Comparison of ENCODE assay signal across 8 cellular contexts in the genomic region with DNA sequence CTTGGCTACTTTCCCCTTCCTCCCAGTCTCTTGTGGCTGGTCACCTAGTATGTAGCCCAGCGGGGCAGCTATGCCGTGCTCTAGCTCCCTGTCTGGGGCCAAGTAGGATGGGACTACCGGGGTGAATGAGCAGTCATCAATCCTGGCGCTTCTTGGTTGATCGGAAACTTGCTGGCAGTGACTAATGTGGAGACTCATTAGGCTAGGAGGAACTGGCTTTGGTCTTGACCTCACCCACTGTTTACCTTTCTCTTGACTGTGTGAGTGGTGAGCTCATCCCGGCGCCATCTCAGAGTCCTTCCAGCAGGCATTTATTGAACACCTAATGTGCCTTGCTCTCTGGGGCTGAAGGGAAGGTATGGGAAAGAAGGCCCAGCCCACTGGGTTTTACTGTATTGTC. TPM values are rescaled to one million over a fixed set of nuclear protein-coding genes. Genes with fewer than 3 reads are reported as not detected.
DNase-seq lines count a peak whose midpoint lies in the region; ATAC-seq and TF ChIP-seq lines count a peak whose summit lies in the region.

No MANE protein-coding gene starts in this region.

- H2BK12ac ChIP-seq in H9 (ENCODE audit: insufficient read length, low read depth, low read length), result no peak overlapping the region

- no peak overlapping the region for H3K27ac ChIP-seq in H9 (ENCODE audit: insufficient read length, low read depth, low read length)
- peak overlapping the region; percentile 93 for H3K27ac ChIP-seq in RWPE2 (ENCODE audit: poor library complexity, severe bottlenecking)
- peak overlapping the region; percentile 95 for H3K27ac ChIP-seq in foreskin keratinocyte

- no peak overlapping the region for H3K9ac ChIP-seq in H9 (ENCODE audit: extremely low read depth, insufficient read length, low read length)

- no peak overlapping the region for H4K91ac ChIP-seq in H9 (ENCODE audit: insufficient read length, low read depth, low read length)

- H4K5ac ChIP-seq in H9 (ENCODE audit: insufficient read length, low read depth, low read length), result no peak overlapping the region

- H3K4me1 Mint-ChIP-seq in H9, result peaks cover 83 to 87% of the 10 kb centered on the region in 2 experiments
- H3K4me1 Mint-ChIP-seq in stimulated activated effector memory CD8-positive, alpha-beta T cell treated with anti-CD3 and anti-CD28 coated beads, Interleukin-12 subunit alpha, Interleukin-12 subunit beta, amount 100 ng/mL, for 72 hours, result peaks cover 99% of the 10 kb centered on the region

- H2BK20ac ChIP-seq in H9 (ENCODE audit: low read depth, low read length, poor library complexity, severe bottlenecking), result no peak overlapping the region

- peaks cover 29% of the 10 kb centered on the region for H3K4me1 ChIP-seq in H9 (ENCODE audit: insufficient read depth, low read length)
- peaks cover 100% of the 10 kb centered on the region for H3K4me1 ChIP-seq in RWPE2 (ENCODE audit: insufficient read depth, poor library complexity, severe bottlenecking)
- peaks cover 89% of the 10 kb centered on the region for H3K4me1 ChIP-seq in foreskin keratinocyte

- H3K36me3 ChIP-seq in RWPE2 (ENCODE audit: low read depth), result peaks cover 29% of the 10 kb centered on the region

- peaks cover 46% of the 10 kb centered on the region; the same call in 1 of the 2 replicates for H3K79me2 ChIP-seq in H9 (ENCODE audit: insufficient read depth, low read length)

- H3K9me3 Mint-ChIP-seq in H9, result no peaks in the 10 kb centered on the region
- H3K9me3 Mint-ChIP-seq in stimulated activated effector memory CD8-positive, alpha-beta T cell treated with anti-CD3 and anti-CD28 coated beads, Interleukin-12 subunit alpha, Interleukin-12 subunit beta, amount 100 ng/mL, for 72 hours, result no peaks in the 10 kb centered on the region

- H3K79me1 ChIP-seq in H9 (ENCODE audit: insufficient read depth, low read depth, low read length, poor library complexity, severe bottlenecking), result peaks cover 3% of the 10 kb centered on the region

- no peak overlapping the region for H4K8ac ChIP-seq in H9 (replicated peaks; ENCODE audit: insufficient read length, low read depth, low read length)

- no peak overlapping the region for H3K4ac ChIP-seq in H9 (ENCODE audit: low read depth, low read length)

- H3K23ac ChIP-seq in H9 (ENCODE audit: insufficient read length, low read depth, low read length), result no peak overlapping the region

- no peak overlapping the region for H2AFZ ChIP-seq in H9 (ENCODE audit: low read length)

- H3K23me2 ChIP-seq in H9 (ENCODE audit: insufficient read length, low read depth, low read length, poor library complexity, severe bottlenecking), result peaks cover 10% of the 10 kb centered on the region

- H3K4me3 ChIP-seq in RWPE2 (ENCODE audit: severe bottlenecking), result no peak overlapping the region

- H3T11ph ChIP-seq in H9 (ENCODE audit: low read length), result no peak overlapping the region

- H3K27me3 ChIP-seq in H9 (ENCODE audit: insufficient read depth, low read length), result no peaks in the 10 kb centered on the region
- H3K27me3 ChIP-seq in RWPE2 (ENCODE audit: insufficient read depth, poor library complexity, severe bottlenecking), result no peaks in the 10 kb centered on the region
- H3K27me3 ChIP-seq in foreskin keratinocyte, result no peaks in the 10 kb centered on the region

- no peak overlapping the region for H2BK5ac ChIP-seq in H9 (ENCODE audit: insufficient read length, low read length)

- H3K4me3 Mint-ChIP-seq in H9, result peak overlapping the region in 1 of 2 experiments; percentile 40; a peak in 1 of 5 replicates
- no peak overlapping the region for H3K4me3 Mint-ChIP-seq in stimulated activated effector memory CD8-positive, alpha-beta T cell treated with anti-CD3 and anti-CD28 coated beads, Interleukin-12 subunit alpha, Interleukin-12 subunit beta, amount 100 ng/mL, for 72 hours

- peaks cover 2% of the 10 kb centered on the region for H4K20me1 ChIP-seq in H9 (ENCODE audit: control insufficient read depth, insufficient read depth, insufficient read length)

- H3K14ac ChIP-seq in H9 (ENCODE audit: insufficient read depth, low read length), result no peak overlapping the region

- H3K4me2 ChIP-seq in H9 (ENCODE audit: insufficient read depth, insufficient read length, low read length), result no peak overlapping the region

- no peak for TF ChIP-seq CTCF in H9 (conservative IDR thresholded peaks at IDR 0.05)
- TF ChIP-seq CTCF in RWPE2 (IDR thresholded peaks at IDR 0.05; ENCODE audit: poor library complexity, severe bottlenecking), result no peak
- TF ChIP-seq CTCF in foreskin keratinocyte (conservative IDR thresholded peaks at IDR 0.05), result no peak

- no peak overlapping the region for H3K56ac ChIP-seq in H9 (ENCODE audit: insufficient read length, low read depth, low read length)

- no peak overlapping the region for H2AK5ac ChIP-seq in H9 (ENCODE audit: insufficient read length, low read length)

- H3K18ac ChIP-seq in H9 (ENCODE audit: insufficient read length, low read depth, low read length), result no peak overlapping the region

- DNase-seq in H9 (no peak), RWPE2 (ENCODE audit: low spot score) (peak; percentile 89), foreskin keratinocyte (peak; percentile 88 to 94), ecto neural progenitor cell (ENCODE audit: low spot score) (no peak)
- no peak for DNase-seq in stimulated activated effector memory CD8-positive, alpha-beta T cell treated with anti-CD3 and anti-CD28 coated beads, Interleukin-12 subunit alpha, Interleukin-12 subunit beta, amount 100 ng/mL, for 72 hours (ENCODE audit: low spot score in 2 of 2)

- no peaks in the 10 kb centered on the region; the same call in none of the 2 replicates for H3K27me3 Mint-ChIP-seq in H9 (ENCODE audit: low read depth)

- H2BK15ac ChIP-seq in H9 (ENCODE audit: low read depth, low read length), result no peak overlapping the region

- ATAC-seq in RWPE2 (ENCODE audit: low read depth) (peak; percentile 81), foreskin keratinocyte (peak; percentile 74), GM21381 (IDR thresholded peaks at IDR 0.05; ENCODE audit: unreplicated experiment) (no peak), HG03175 (IDR thresholded peaks at IDR 0.05; ENCODE audit: unreplicated experiment) (no peak), GM21390 (IDR thresholded peaks at IDR 0.05; ENCODE audit: unreplicated experiment) (no peak)
- peak; percentile 6 for ATAC-seq in stimulated activated effector memory CD8-positive, alpha-beta T cell treated with anti-CD3 and anti-CD28 coated beads, Interleukin-12 subunit alpha, Interleukin-12 subunit beta, amount 100 ng/mL, for 72 hours

- no peak overlapping the region for H2BK120ac ChIP-seq in H9 (ENCODE audit: low read depth, low read length, poor library complexity, severe bottlenecking)

- H3K27ac Mint-ChIP-seq in H9, result peak overlapping the region in 2 of 3 experiments; percentile 11 to 14; a peak in 3 of 7 replicates
- H3K27ac Mint-ChIP-seq in stimulated activated effector memory CD8-positive, alpha-beta T cell treated with anti-CD3 and anti-CD28 coated beads, Interleukin-12 subunit alpha, Interleukin-12 subunit beta, amount 100 ng/mL, for 72 hours, result peak overlapping the region; percentile 92

- peaks cover 4 to 17% (median 9%) of the 10 kb centered on the region in 3 experiments; a peak in 5 of 7 replicates for H3K36me3 Mint-ChIP-seq in H9 (ENCODE audit: insufficient read depth in 1 of 3, low read depth in 3 of 3)
- H3K36me3 Mint-ChIP-seq in stimulated activated effector memory CD8-positive, alpha-beta T cell treated with anti-CD3 and anti-CD28 coated beads, Interleukin-12 subunit alpha, Interleukin-12 subunit beta, amount 100 ng/mL, for 72 hours, result peaks cover 7% of the 10 kb centered on the region

- no peaks in the 10 kb centered on the region for H3K9me3 ChIP-seq in H9 (ENCODE audit: control insufficient read depth, low read depth, low read length)
- no peaks in the 10 kb centered on the region for H3K9me3 ChIP-seq in RWPE2 (ENCODE audit: severe bottlenecking)

- WGBS in H9 (ENCODE audit: extremely low coverage, insufficient read length, low lambda C conversion rate), result no CpG with 5 or more reads among the region's 7 CpGs

RNA-seq across cellular contexts. Expression of a gene that starts 16.0 kb away (rescaled TPM):
- 48.5 and 49.5 TPM in 2 replicates for total RNA-seq in H9 (2021)
- 84.7 and 99.7 TPM in 2 replicates for total RNA-seq in foreskin keratinocyte
- polyA plus RNA-seq in foreskin keratinocyte, result 41.3 and 47.0 TPM in 2 replicates

Comparison
In these comparisons a context has a peak if more than half of its experiments do, and no peak if none do; other contexts are left out.
1. DNase-seq: peak in RWPE2 (single experiment) and foreskin keratinocyte (2 of 2); none in H9 (single experiment), stimulated activated effector memory CD8-positive, alpha-beta T cell treated with anti-CD3 and anti-CD28 coated beads, Interleukin-12 subunit alpha, Interleukin-12 subunit beta, amount 100 ng/mL, for 72 hours (0 of 2) and ecto neural progenitor cell (single experiment).
2. ATAC-seq: peak in RWPE2 (single experiment), foreskin keratinocyte (single experiment) and stimulated activated effector memory CD8-positive, alpha-beta T cell treated with anti-CD3 and anti-CD28 coated beads, Interleukin-12 subunit alpha, Interleukin-12 subunit beta, amount 100 ng/mL, for 72 hours (single experiment); none in GM21381 (single experiment), HG03175 (single experiment) and GM21390 (single experiment).